Comparison of ENCODE assay signal across 24 cellular contexts in genomic region chr12:73352826-73353225, GRCh38.
"Had no signal": no experiment of that assay in that cellular context is flagged by ENCODE, and none has a peak within 500 bp of the region (broad histone marks: within the 10 kb centered on the region; RNA-seq: fewer than 3 reads in every experiment).

No MANE protein-coding gene starts in this region.

- H3K4me3 ChIP-seq: MG63 had no signal

- H3K27me3 ChIP-seq: MG63 had no signal

- DNase-seq: KBM-7; MG63; NCI-H1092; NCI-H1105 treated with DMSO at 0.1 percent for 48 hours; NCI-H1417 treated with DMSO at 0.1 percent for 48 hours; NCI-H146; NCI-H187; NCI-H2029; NCI-H2081 treated with DMSO at 0.1 percent for 48 hours; NCI-H2171; NCI-H226; NCI-H446; NCI-H510A; NCI-H524 treated with DMSO at 0.1 percent for 48 hours; NCI-H69; NCI-H774; NK-92 treated with Interleukin-12 subunit alpha and Interleukin-12 subunit beta, amount 100 ng/mL, for 24 hours; PC-3; SHP77; SK-N-SH had no signal

- H3K9ac ChIP-seq: SK-N-SH had no signal

- H3K27ac ChIP-seq: HL-60, RWPE1 had no signal

- H3K4me2 ChIP-seq: SK-N-SH had no signal

- FAIRE-seq: HTR-8/SVneo had no signal

- ATAC-seq: Panc1, PC-3 had no signal

- H3K36me3 ChIP-seq: MG63 had no signal
